9 cellular contexts compared by ENCODE assay signal in the genomic region with DNA sequence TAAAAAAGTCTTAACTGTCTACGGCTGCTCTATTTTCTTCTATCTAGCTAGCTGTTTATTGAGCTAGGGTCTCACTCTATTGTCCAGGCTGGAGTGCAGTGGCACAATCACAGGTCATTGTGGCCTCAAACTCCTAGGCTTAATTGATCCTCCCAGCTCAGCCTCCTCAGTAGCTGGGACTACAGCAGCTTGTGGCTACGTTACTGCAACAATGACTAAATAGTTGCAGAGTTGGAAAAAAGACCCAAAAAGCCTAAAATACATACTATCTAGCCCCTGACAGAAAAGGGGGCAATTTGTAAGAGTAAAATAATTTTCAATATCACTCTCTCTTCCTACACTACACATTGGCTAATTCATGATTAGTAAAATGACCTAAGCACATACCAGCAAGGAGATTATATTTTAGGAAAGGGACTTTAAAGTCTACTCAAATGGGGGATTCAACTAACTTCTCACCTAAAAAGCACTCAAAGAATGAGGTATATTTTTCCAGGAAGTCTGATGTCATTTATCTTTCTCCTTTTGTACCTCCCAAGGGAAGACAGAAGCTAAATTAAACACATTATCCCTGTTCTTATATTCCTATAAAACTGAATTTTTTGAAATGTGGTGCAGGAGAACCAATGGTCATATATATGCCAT.
DNase-seq lines count a peak whose midpoint lies in the region; ATAC-seq, FAIRE-seq and TF ChIP-seq lines count a peak whose summit lies in the region.
"Had no signal": no experiment of that assay in that cellular context is flagged by ENCODE, and none has a peak within 500 bp of the region (broad histone marks: within the 10 kb centered on the region; RNA-seq: fewer than 3 reads in every experiment).

No MANE protein-coding gene starts in this region.

- H3K4me3 ChIP-seq in cardiac muscle cell, result no peak overlapping the region
- no peak overlapping the region for H3K4me3 ChIP-seq in bronchial epithelial cell (ENCODE audit: low read depth, low read length)
- no peak overlapping the region for H3K4me3 ChIP-seq in uterus

- peak overlapping the region; percentile 70 for H3K27ac Mint-ChIP-seq in mesothelial cell of epicardium

- no peak for FAIRE-seq in bronchial epithelial cell (lab: Jason Lieb, UNC)
- FAIRE-seq in GM12892 (lab: Jason Lieb, UNC), result no peak

- DNase-seq in cardiac muscle cell (ENCODE audit: low read depth in 1 of 2, low spot score in 1 of 2) (peak in 1 of 2 donors; percentile 44), Right ventricle myocardium superior (no peak), bronchial epithelial cell (ENCODE audit: low read depth) (peak; percentile 18), mesothelial cell of epicardium (ENCODE audit: low spot score in 2 of 2, unreplicated experiment in 2 of 2) (no peak), uterus (no peak), GM12892 (ENCODE audit: insufficient read length) (no peak), posterior vena cava (ENCODE audit: low spot score) (no peak)
- DNase-seq: activated gamma-delta T cell treated with Interleukin-2 at 50 U/mL for 16 hours had no signal

- H3K4me3 Mint-ChIP-seq in mesothelial cell of epicardium, result no peak overlapping the region

- no peak for TF ChIP-seq CTCF in cardiac muscle cell (IDR thresholded peaks at IDR 0.05; ENCODE audit: low read depth, low read length)
- no peak for TF ChIP-seq CTCF in bronchial epithelial cell (IDR thresholded peaks at IDR 0.05; ENCODE audit: insufficient read depth, low read length, severe bottlenecking)
- TF ChIP-seq CTCF in mesothelial cell of epicardium (IDR thresholded peaks at IDR 0.05; ENCODE audit: unreplicated experiment), result no peak
- TF ChIP-seq CTCF in uterus (IDR thresholded peaks at IDR 0.05), result no peak

- H3K4me1 Mint-ChIP-seq in mesothelial cell of epicardium, result peaks cover 19% of the 10 kb centered on the region

- intact Hi-C loops in Right ventricle myocardium superior (cut with DNase I) (loop anchor here (2.0 to 10.0 kb wide), 3 partner anchors 76 to 351 kb away; no protein-coding TSS in a partner anchor), uterus (cut with DNase I; ENCODE audit: low total_unique reads) (loop anchor here (5.0 kb wide), 1 partner anchor 109 kb away; no protein-coding TSS in a partner anchor), posterior vena cava (cut with DNase I) (loop anchor here in 1 of 2 donors (5.0 to 10.0 kb wide), 2 partner anchors 109 to 351 kb away; no protein-coding TSS in a partner anchor)

- H3K27ac ChIP-seq in cardiac muscle cell (peak overlapping the region; percentile 60), uterus (peak overlapping the region; percentile 72 to 77)

- H3K4me1 ChIP-seq in cardiac muscle cell (ENCODE audit: low read depth) (peaks cover 2% of the 10 kb centered on the region), uterus (peaks cover 10 to 15% of the 10 kb centered on the region in 2 donors)

- H3K9me3 ChIP-seq in cardiac muscle cell (ENCODE audit: low read depth) (no peaks in the 10 kb centered on the region), uterus (no peaks in the 10 kb centered on the region)

- no peaks in the 10 kb centered on the region for H3K9me3 Mint-ChIP-seq in mesothelial cell of epicardium

- TF ChIP-seq POLR2A in uterus (IDR thresholded peaks at IDR 0.05) (no peak), GM12892 (IDR thresholded peaks at IDR 0.05; ENCODE audit: low read depth, low read length) (no peak)

- H3K36me3 Mint-ChIP-seq in mesothelial cell of epicardium, result peaks cover 37% of the 10 kb centered on the region

- H3K36me3 ChIP-seq in cardiac muscle cell (peaks cover 23% of the 10 kb centered on the region), bronchial epithelial cell (ENCODE audit: control insufficient read depth, insufficient read depth, low read length) (peaks cover 19% of the 10 kb centered on the region), uterus (no peaks in the 10 kb centered on the region)

- ATAC-seq in Right ventricle myocardium superior (ENCODE audit: poor library complexity) (no peak), HG02678 (IDR thresholded peaks at IDR 0.05; ENCODE audit: unreplicated experiment) (no peak)

- no peaks in the 10 kb centered on the region for H3K27me3 ChIP-seq in cardiac muscle cell
- no peaks in the 10 kb centered on the region for H3K27me3 ChIP-seq in bronchial epithelial cell (ENCODE audit: control insufficient read depth, insufficient read depth, low read length)
- no peaks in the 10 kb centered on the region for H3K27me3 ChIP-seq in uterus

- H3K27me3 Mint-ChIP-seq in mesothelial cell of epicardium (ENCODE audit: low read depth), result no peaks in the 10 kb centered on the region
